Comparison of ENCODE assay signal across 26 cellular contexts in the genomic region with DNA sequence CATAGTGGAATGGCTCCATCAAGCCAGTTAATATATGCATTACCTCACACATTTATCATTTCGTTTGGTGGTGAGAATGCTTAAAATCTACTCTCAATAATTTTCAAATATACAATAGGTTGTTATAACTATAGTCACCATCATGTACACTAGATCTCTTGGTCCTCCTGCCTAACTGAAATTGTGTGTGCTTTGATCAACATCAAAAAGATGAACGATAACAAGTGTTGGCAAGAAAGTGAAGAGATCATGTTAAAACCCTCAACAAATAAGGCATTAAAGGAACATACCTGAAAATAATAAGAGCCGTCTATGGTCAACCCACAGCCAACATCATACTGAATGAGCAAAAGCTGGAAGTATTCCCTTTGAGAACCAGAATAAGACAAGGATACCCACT.
DNase-seq lines count a peak whose midpoint lies in the region; ATAC-seq lines count a peak whose summit lies in the region.
"Had no signal": no experiment of that assay in that cellular context is flagged by ENCODE, and none has a peak within 500 bp of the region (broad histone marks: within the 10 kb centered on the region; RNA-seq: fewer than 3 reads in every experiment).

No MANE protein-coding gene starts in this region.

- peak overlapping the region; percentile 37 for H3K4me3 Mint-ChIP-seq in activated naive CD4-positive, alpha-beta T cell treated with anti-CD3 and anti-CD28 coated beads, Interleukin-2, amount 50 U/mL, for 24 hours
- peak overlapping the region; percentile 72 for H3K4me3 Mint-ChIP-seq in T-helper 2 cell treated with Interferon-gamma antibody and Interleukin-4, amounts not matched to agents 5 μg/mL and 100 μg/mL, for 36 hours
- H3K4me3 Mint-ChIP-seq in activated naive CD8-positive, alpha-beta T cell treated with anti-CD3 and anti-CD28 coated beads, Interleukin-2, amount 50 U/mL, for 24 hours: no peak overlapping the region
- H3K4me3 Mint-ChIP-seq in stimulated activated effector memory CD8-positive, alpha-beta T cell treated with anti-CD3 and anti-CD28 coated beads, Interleukin-12 subunit alpha, Interleukin-12 subunit beta, amount 100 ng/mL, for 72 hours: no peak overlapping the region
- H3K4me3 Mint-ChIP-seq: B cell; nephron progenitor cell; stimulated activated naive B cell treated with anti-CD40 and anti-IgM and Interleukin-4, amounts not matched to agents 10 μg/mL and 1 μg/mL and 100 μg/mL, for 72 hours had no signal

- H3K27ac Mint-ChIP-seq in activated naive CD4-positive, alpha-beta T cell treated with anti-CD3 and anti-CD28 coated beads, Interleukin-2, amount 50 U/mL, for 24 hours: peak overlapping the region; percentile 86
- H3K27ac Mint-ChIP-seq in T-helper 2 cell treated with Interferon-gamma antibody and Interleukin-4, amounts not matched to agents 5 μg/mL and 100 μg/mL, for 36 hours: peak overlapping the region; percentile 91
- H3K27ac Mint-ChIP-seq in activated naive CD8-positive, alpha-beta T cell treated with anti-CD3 and anti-CD28 coated beads, Interleukin-2, amount 50 U/mL, for 24 hours: peak overlapping the region; percentile 17
- peak overlapping the region; percentile 60 for H3K27ac Mint-ChIP-seq in stimulated activated effector memory CD8-positive, alpha-beta T cell treated with anti-CD3 and anti-CD28 coated beads, Interleukin-12 subunit alpha, Interleukin-12 subunit beta, amount 100 ng/mL, for 72 hours
- H3K27ac Mint-ChIP-seq: B cell; nephron progenitor cell; stimulated activated naive B cell treated with anti-CD40 and anti-IgM and Interleukin-4, amounts not matched to agents 10 μg/mL and 1 μg/mL and 100 μg/mL, for 72 hours had no signal

- peaks cover 50% of the 10 kb centered on the region for H3K4me1 Mint-ChIP-seq in activated naive CD4-positive, alpha-beta T cell treated with anti-CD3 and anti-CD28 coated beads, Interleukin-2, amount 50 U/mL, for 24 hours
- peaks cover 47% of the 10 kb centered on the region for H3K4me1 Mint-ChIP-seq in T-helper 2 cell treated with Interferon-gamma antibody and Interleukin-4, amounts not matched to agents 5 μg/mL and 100 μg/mL, for 36 hours (ENCODE audit: low read depth)
- H3K4me1 Mint-ChIP-seq in activated naive CD8-positive, alpha-beta T cell treated with anti-CD3 and anti-CD28 coated beads, Interleukin-2, amount 50 U/mL, for 24 hours: peaks cover 22% of the 10 kb centered on the region
- H3K4me1 Mint-ChIP-seq in stimulated activated effector memory CD8-positive, alpha-beta T cell treated with anti-CD3 and anti-CD28 coated beads, Interleukin-12 subunit alpha, Interleukin-12 subunit beta, amount 100 ng/mL, for 72 hours: peaks cover 36% of the 10 kb centered on the region
- H3K4me1 Mint-ChIP-seq: B cell; nephron progenitor cell; stimulated activated naive B cell treated with anti-CD40 and anti-IgM and Interleukin-4, amounts not matched to agents 10 μg/mL and 1 μg/mL and 100 μg/mL, for 72 hours had no signal

- H3K36me3 Mint-ChIP-seq in activated naive CD4-positive, alpha-beta T cell treated with anti-CD3 and anti-CD28 coated beads, Interleukin-2, amount 50 U/mL, for 24 hours: no peaks in the 10 kb centered on the region
- peaks cover 20% of the 10 kb centered on the region for H3K36me3 Mint-ChIP-seq in T-helper 2 cell treated with Interferon-gamma antibody and Interleukin-4, amounts not matched to agents 5 μg/mL and 100 μg/mL, for 36 hours (ENCODE audit: low read depth)
- H3K36me3 Mint-ChIP-seq in activated naive CD8-positive, alpha-beta T cell treated with anti-CD3 and anti-CD28 coated beads, Interleukin-2, amount 50 U/mL, for 24 hours (ENCODE audit: low read depth): no peaks in the 10 kb centered on the region
- H3K36me3 Mint-ChIP-seq in stimulated activated effector memory CD8-positive, alpha-beta T cell treated with anti-CD3 and anti-CD28 coated beads, Interleukin-12 subunit alpha, Interleukin-12 subunit beta, amount 100 ng/mL, for 72 hours: no peaks in the 10 kb centered on the region
- H3K36me3 Mint-ChIP-seq: stimulated activated naive B cell treated with anti-CD40 and anti-IgM and Interleukin-4, amounts not matched to agents 10 μg/mL and 1 μg/mL and 100 μg/mL, for 72 hours had no signal

- DNase-seq in activated naive CD4-positive, alpha-beta T cell treated with Interleukin-2 at 50 U/mL for 16 hours: no peak
- no peak for DNase-seq in T-helper 2 cell treated with Interferon-gamma antibody and Interleukin-4, amounts not matched to agents 5 μg/mL and 100 μg/mL, for 36 hours (ENCODE audit: low spot score)
- DNase-seq in activated naive CD8-positive, alpha-beta T cell treated with anti-CD3 and anti-CD28 coated beads, Interleukin-2, amount 50 U/mL, for 24 hours: no peak
- DNase-seq in stimulated activated effector memory CD8-positive, alpha-beta T cell treated with anti-CD3 and anti-CD28 coated beads, Interleukin-12 subunit alpha, Interleukin-12 subunit beta, amount 100 ng/mL, for 72 hours (ENCODE audit: low spot score in 2 of 2): no peak
- no peak for DNase-seq in stimulated activated CD4-positive, alpha-beta T cell treated with anti-CD3 and anti-CD28 coated beads, Interleukin-15, amount 100 ng/mL, for 24 hours
- DNase-seq in NK-92 (lab: John Stamatoyannopoulos, UW; ENCODE audit: unreplicated experiment): no peak
- DNase-seq: ACHN; activated CD4-positive, alpha-beta T cell treated with anti-CD3 and anti-CD28 coated beads for 4 hours; cerebellar nuclear complex; COR-L47; dermis blood vessel endothelial cell; gastrocnemius medialis; NCI-H1092 treated with DMSO at 0.1 percent for 48 hours; NCI-H187; NCI-H2227 treated with DMSO at 0.1 percent for 48 hours; NCI-H526 treated with DMSO at 0.1 percent for 48 hours; nephron progenitor cell; stimulated activated naive B cell treated with anti-CD40 and anti-IgM and Interleukin-4, amounts not matched to agents 10 μg/mL and 1 μg/mL and 100 μg/mL, for 72 hours; substantia nigra; trophoblast cell had no signal

- H3K9me3 Mint-ChIP-seq in activated naive CD4-positive, alpha-beta T cell treated with anti-CD3 and anti-CD28 coated beads, Interleukin-2, amount 50 U/mL, for 24 hours: no peaks in the 10 kb centered on the region
- H3K9me3 Mint-ChIP-seq in T-helper 2 cell treated with Interferon-gamma antibody and Interleukin-4, amounts not matched to agents 5 μg/mL and 100 μg/mL, for 36 hours: peaks cover 26% of the 10 kb centered on the region
- no peaks in the 10 kb centered on the region for H3K9me3 Mint-ChIP-seq in activated naive CD8-positive, alpha-beta T cell treated with anti-CD3 and anti-CD28 coated beads, Interleukin-2, amount 50 U/mL, for 24 hours
- no peaks in the 10 kb centered on the region for H3K9me3 Mint-ChIP-seq in stimulated activated effector memory CD8-positive, alpha-beta T cell treated with anti-CD3 and anti-CD28 coated beads, Interleukin-12 subunit alpha, Interleukin-12 subunit beta, amount 100 ng/mL, for 72 hours
- H3K9me3 Mint-ChIP-seq: stimulated activated naive B cell treated with anti-CD40 and anti-IgM and Interleukin-4, amounts not matched to agents 10 μg/mL and 1 μg/mL and 100 μg/mL, for 72 hours had no signal

- no peak for ATAC-seq in activated naive CD8-positive, alpha-beta T cell treated with anti-CD3 and anti-CD28 coated beads, Interleukin-2, amount 50 U/mL, for 24 hours
- no peak for ATAC-seq in stimulated activated effector memory CD8-positive, alpha-beta T cell treated with anti-CD3 and anti-CD28 coated beads, Interleukin-12 subunit alpha, Interleukin-12 subunit beta, amount 100 ng/mL, for 72 hours
- ATAC-seq in HG02798 (IDR thresholded peaks at IDR 0.05; ENCODE audit: poor library complexity, unreplicated experiment): no peak
- ATAC-seq: gastrocnemius medialis; GM12878; Right ventricle myocardium inferior; SK-N-SH treated with all-trans-retinoic acid at 6 μM for 48 hours; stimulated activated naive B cell treated with anti-CD40 and anti-IgM and Interleukin-4, amounts not matched to agents 10 μg/mL and 1 μg/mL and 100 μg/mL, for 72 hours had no signal

- no peaks in the 10 kb centered on the region for H3K27me3 Mint-ChIP-seq in activated naive CD4-positive, alpha-beta T cell treated with anti-CD3 and anti-CD28 coated beads, Interleukin-2, amount 50 U/mL, for 24 hours
- no peaks in the 10 kb centered on the region for H3K27me3 Mint-ChIP-seq in T-helper 2 cell treated with Interferon-gamma antibody and Interleukin-4, amounts not matched to agents 5 μg/mL and 100 μg/mL, for 36 hours (ENCODE audit: low read depth)
- no peaks in the 10 kb centered on the region for H3K27me3 Mint-ChIP-seq in activated naive CD8-positive, alpha-beta T cell treated with anti-CD3 and anti-CD28 coated beads, Interleukin-2, amount 50 U/mL, for 24 hours

Comparison
In these comparisons a context has a peak if more than half of its experiments do, and no peak if none do; other contexts are left out.
1. H3K27ac Mint-ChIP-seq: peak in every context shown above with its lines; median percentile 91 in T-helper 2 cell treated with Interferon-gamma antibody and Interleukin-4, amounts not matched to agents 5 μg/mL and 100 μg/mL, for 36 hours; 86 in activated naive CD4-positive, alpha-beta T cell treated with anti-CD3 and anti-CD28 coated beads, Interleukin-2, amount 50 U/mL, for 24 hours; 60 in stimulated activated effector memory CD8-positive, alpha-beta T cell treated with anti-CD3 and anti-CD28 coated beads, Interleukin-12 subunit alpha, Interleukin-12 subunit beta, amount 100 ng/mL, for 72 hours; 17 in activated naive CD8-positive, alpha-beta T cell treated with anti-CD3 and anti-CD28 coated beads, Interleukin-2, amount 50 U/mL, for 24 hours.
2. H3K4me3 Mint-ChIP-seq: peak in activated naive CD4-positive, alpha-beta T cell treated with anti-CD3 and anti-CD28 coated beads, Interleukin-2, amount 50 U/mL, for 24 hours (single experiment) and T-helper 2 cell treated with Interferon-gamma antibody and Interleukin-4, amounts not matched to agents 5 μg/mL and 100 μg/mL, for 36 hours (single experiment); none in activated naive CD8-positive, alpha-beta T cell treated with anti-CD3 and anti-CD28 coated beads, Interleukin-2, amount 50 U/mL, for 24 hours (single experiment) and stimulated activated effector memory CD8-positive, alpha-beta T cell treated with anti-CD3 and anti-CD28 coated beads, Interleukin-12 subunit alpha, Interleukin-12 subunit beta, amount 100 ng/mL, for 72 hours (single experiment).